1 cellular context compared by ENCODE assay signal in genomic region chr11:10451399-10452116, GRCh38.
TF ChIP-seq lines count a peak whose summit lies in the region.

No MANE protein-coding gene starts in this region.

TF ChIP-seq in GM12878, 131 proteins besides CTCF, POLR2A, EP300 and RAD21 (continued from another document):
- TF ChIP-seq RELB (IDR thresholded peaks at IDR 0.05; ENCODE audit: low read depth) (no peak), MEF2B (IDR thresholded peaks at IDR 0.05; ENCODE audit: partially characterized antibody, poor library complexity, severe bottlenecking) (peak; percentile 79), TARDBP (IDR thresholded peaks at IDR 0.05; ENCODE audit: borderline replicate concordance) (no peak), SMARCA5 (IDR thresholded peaks at IDR 0.05) (no peak)
